Comparison of ENCODE assay signal across 21 cellular contexts in the genomic region with DNA sequence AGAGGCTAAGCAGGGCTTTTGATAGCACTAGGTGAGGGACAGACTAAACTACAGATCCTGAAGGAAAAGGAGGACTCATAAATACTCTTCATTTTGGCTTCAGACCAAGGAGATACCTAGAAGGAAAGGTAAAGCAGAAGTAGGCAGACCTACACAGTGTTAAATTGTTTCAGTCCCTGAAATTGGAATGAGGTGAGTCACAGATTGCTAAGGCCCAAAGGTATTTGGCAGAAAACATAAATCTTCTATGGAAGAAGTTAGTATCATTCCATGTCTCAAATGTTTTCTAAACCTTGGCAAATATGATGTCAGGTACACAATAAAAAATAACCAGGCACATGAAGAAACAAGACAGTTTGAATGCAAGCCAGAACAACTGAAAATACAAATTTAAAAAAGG. TPM values are rescaled to one million over a fixed set of nuclear protein-coding genes. Genes with fewer than 3 reads are reported as not detected.
DNase-seq lines count a peak whose midpoint lies in the region; ATAC-seq and TF ChIP-seq lines count a peak whose summit lies in the region.
"Had no signal": no experiment of that assay in that cellular context is flagged by ENCODE, and none has a peak within 500 bp of the region (broad histone marks: within the 10 kb centered on the region; RNA-seq: fewer than 3 reads in every experiment).

No MANE protein-coding gene starts in this region.

- H3K9me3 Mint-ChIP-seq in type B pancreatic cell (peaks cover 15% of the 10 kb centered on the region), osteocyte (ENCODE audit: unreplicated experiment) (peaks cover 24% of the 10 kb centered on the region)

- H3K27me3 Mint-ChIP-seq in type B pancreatic cell = no peaks in the 10 kb centered on the region
- H3K27me3 Mint-ChIP-seq in osteocyte (ENCODE audit: unreplicated experiment) = no peaks in the 10 kb centered on the region
- H3K27me3 Mint-ChIP-seq: IgD-negative memory B cell, T-helper 17 cell had no signal

- H3K9ac ChIP-seq in HCT116 (ENCODE audit: low read length) = no peak overlapping the region
- H3K9ac ChIP-seq: BLaER1 treated with 17β-estradiol and CSF1 and Interleukin-3, amounts not matched to agents 10 nM and 100 nM had no signal

- intact Hi-C loops in HCT116 (cut with micrococcal nuclease) = no loop called here

- H3K27ac Mint-ChIP-seq in type B pancreatic cell (peak overlapping the region; percentile 40), osteocyte (ENCODE audit: unreplicated experiment) (no peak overlapping the region)
- H3K27ac Mint-ChIP-seq: IgD-negative memory B cell, T-helper 17 cell had no signal

- H3K27ac ChIP-seq in HCT116 (ENCODE audit: low read depth, low read length) (peak overlapping the region; percentile 35; the same call in 1 of the 2 replicates), RWPE2 (ENCODE audit: poor library complexity, severe bottlenecking) (peak overlapping the region; percentile 76)
- H3K27ac ChIP-seq: ascending aorta; BLaER1 treated with 17β-estradiol and CSF1 and Interleukin-3, amounts not matched to agents 10 nM and 100 nM had no signal

- H3K79me2 ChIP-seq in HCT116 (ENCODE audit: insufficient read depth, low read length) = no peaks in the 10 kb centered on the region

- H3K4me3 Mint-ChIP-seq in type B pancreatic cell = no peak overlapping the region
- H3K4me3 Mint-ChIP-seq in osteocyte (ENCODE audit: unreplicated experiment) = no peak overlapping the region
- H3K4me3 Mint-ChIP-seq: IgD-negative memory B cell, T-helper 17 cell had no signal

- DNase-seq in HCT116 (ENCODE audit: low read depth, low spot score) (peak; percentile 64), RWPE2 (ENCODE audit: low spot score) (no peak), fibroblast of peridontal ligament (ENCODE audit: extremely low read depth) (peak; percentile 9), type B pancreatic cell (ENCODE audit: extremely low spot score, unreplicated experiment) (no peak), G401 (ENCODE audit: low spot score) (no peak), osteocyte (ENCODE audit: extremely low spot score, unreplicated experiment) (no peak)
- DNase-seq: activated gamma-delta T cell; DMS153; NCI-H1092 treated with DMSO at 0.1 percent for 48 hours; NCI-H2107; NCI-H82; right cardiac atrium; RPMI8226; stimulated activated CD4-positive, alpha-beta T cell treated with anti-CD3 and anti-CD28 coated beads, Interleukin-1b, Interleukin-23, amount 100 ng/mL, for 48 hours; T-helper 17 cell had no signal

- RAD21 ChIA-PET in HCT116 (lab: Charles Lee; ENCODE audit: low non-redundant PET in 1 of 2, low total read pairs in 2 of 2, uncharacterized antibody in 2 of 2, unreplicated experiment in 2 of 2) = no interaction called here

- H3K36me3 ChIP-seq in HCT116 (ENCODE audit: control insufficient read depth in 1 of 2, insufficient read depth in 2 of 2, low read length in 2 of 2) (no peaks in the 10 kb centered on the region), RWPE2 (ENCODE audit: low read depth) (no peaks in the 10 kb centered on the region)
- H3K36me3 ChIP-seq: ascending aorta had no signal

- H3K36me3 Mint-ChIP-seq in type B pancreatic cell = peaks cover 19% of the 10 kb centered on the region
- peaks cover 16% of the 10 kb centered on the region for H3K36me3 Mint-ChIP-seq in osteocyte (ENCODE audit: unreplicated experiment)

- H3K4me1 Mint-ChIP-seq in type B pancreatic cell (ENCODE audit: unreplicated experiment) = peaks cover 9% of the 10 kb centered on the region
- H3K4me1 Mint-ChIP-seq in osteocyte (ENCODE audit: unreplicated experiment) = peaks cover 3% of the 10 kb centered on the region
- H3K4me1 Mint-ChIP-seq: T-helper 17 cell had no signal

- H3K4me1 ChIP-seq in HCT116 (ENCODE audit: control insufficient read depth in 1 of 2, insufficient read depth in 2 of 2, low read length in 2 of 2) (peaks cover 7 to 30% of the 10 kb centered on the region in 2 experiments), RWPE2 (ENCODE audit: insufficient read depth, poor library complexity, severe bottlenecking) (peaks cover 16% of the 10 kb centered on the region)
- H3K4me1 ChIP-seq: ascending aorta had no signal

- ATAC-seq in HCT116 (peak; percentile 77), RWPE2 (ENCODE audit: low read depth) (peak; percentile 98), GM18858 (IDR thresholded peaks at IDR 0.05; ENCODE audit: unreplicated experiment) (no peak)
- ATAC-seq: activated CD4-positive, CD25-positive, alpha-beta regulatory T cell treated with anti-CD3 and anti-CD28 coated beads, Interleukin-2, amount 50 U/mL, for 24 hours; right cardiac atrium; T-helper 17 cell had no signal

- H2AFZ ChIP-seq in HCT116 (ENCODE audit: low read depth, low read length, poor library complexity, severe bottlenecking) = no peak overlapping the region

- POLR2A ChIA-PET in HCT116 (lab: Charles Lee) = no interaction called here

- H4K20me1 ChIP-seq in HCT116 (ENCODE audit: insufficient read depth) = no peaks in the 10 kb centered on the region
- H4K20me1 ChIP-seq: BLaER1 treated with 17β-estradiol and CSF1 and Interleukin-3, amounts not matched to agents 10 nM and 100 nM had no signal

- H3K27me3 ChIP-seq in HCT116 (ENCODE audit: insufficient read depth, low read length) = no peaks in the 10 kb centered on the region
- H3K27me3 ChIP-seq in RWPE2 (ENCODE audit: insufficient read depth, poor library complexity, severe bottlenecking) = no peaks in the 10 kb centered on the region
- H3K27me3 ChIP-seq: ascending aorta; BLaER1 treated with 17β-estradiol and CSF1 and Interleukin-3, amounts not matched to agents 10 nM and 100 nM had no signal

- no peaks in the 10 kb centered on the region for H3K9me2 ChIP-seq in HCT116 (ENCODE audit: insufficient read depth)

- in situ Hi-C loops in G401 (cut with HindIII; ENCODE audit: low sequenced_read_pairs) = no loop called here

- TF ChIP-seq CTCF in HCT116 (IDR thresholded peaks at IDR 0.05 in 2 of 3, conservative IDR thresholded peaks at IDR 0.05 in 1 of 3; ENCODE audit: borderline replicate concordance in 1 of 3, insufficient read depth in 1 of 3, low read depth in 2 of 3, low read length in 2 of 3) (no peak), RWPE2 (IDR thresholded peaks at IDR 0.05; ENCODE audit: poor library complexity, severe bottlenecking) (no peak), type B pancreatic cell (conservative IDR thresholded peaks at IDR 0.05) (no peak), osteocyte (IDR thresholded peaks at IDR 0.05) (no peak)

- no TSS peak for BruUV-seq in HCT116 (replicated peaks; lab: Mats Ljungman, UMichigan)

- no peak for TF ChIP-seq RAD21 in HCT116 (IDR thresholded peaks at IDR 0.05; ENCODE audit: low read depth)

- H3K4me3 ChIP-seq in HCT116 (replicated peaks in 1 of 2; ENCODE audit: low read depth in 1 of 2, low read length in 2 of 2) (peak overlapping the region in 1 of 2 experiments; percentile 12; a peak in 1 of 4 replicates), RWPE2 (ENCODE audit: severe bottlenecking) (no peak overlapping the region)
- H3K4me3 ChIP-seq: ascending aorta; BLaER1 treated with 17β-estradiol and CSF1 and Interleukin-3, amounts not matched to agents 10 nM and 100 nM; lung had no signal

- peaks cover 5 to 7% of the 10 kb centered on the region in 2 experiments; a peak in 1 of 4 replicates for H3K9me3 ChIP-seq in HCT116 (ENCODE audit: control insufficient read depth in 1 of 2, insufficient read depth in 1 of 2, low read depth in 1 of 2, low read length in 2 of 2)
- H3K9me3 ChIP-seq in RWPE2 (ENCODE audit: severe bottlenecking) = no peaks in the 10 kb centered on the region

- no peak for TF ChIP-seq POLR2A in HCT116 (IDR thresholded peaks at IDR 0.05; ENCODE audit: borderline replicate concordance, extremely low read depth, insufficient read depth, insufficient read length)

- peak overlapping the region; percentile 56 for H3K4me2 ChIP-seq in HCT116 (ENCODE audit: low read length)
- H3K4me2 ChIP-seq: BLaER1 treated with 17β-estradiol and CSF1 and Interleukin-3, amounts not matched to agents 10 nM and 100 nM had no signal

- CTCF ChIA-PET in HCT116 (lab: Charles Lee) = no interaction called here

TF ChIP-seq in HCT116, 20 proteins besides CTCF, POLR2A, EP300 and RAD21 (continues in another document):
- TF ChIP-seq, protein P1, sequence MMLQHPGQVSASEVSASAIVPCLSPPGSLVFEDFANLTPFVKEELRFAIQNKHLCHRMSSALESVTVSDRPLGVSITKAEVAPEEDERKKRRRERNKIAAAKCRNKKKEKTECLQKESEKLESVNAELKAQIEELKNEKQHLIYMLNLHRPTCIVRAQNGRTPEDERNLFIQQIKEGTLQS (IDR thresholded peaks at IDR 0.05) = no peak
- TF ChIP-seq, protein P2, sequence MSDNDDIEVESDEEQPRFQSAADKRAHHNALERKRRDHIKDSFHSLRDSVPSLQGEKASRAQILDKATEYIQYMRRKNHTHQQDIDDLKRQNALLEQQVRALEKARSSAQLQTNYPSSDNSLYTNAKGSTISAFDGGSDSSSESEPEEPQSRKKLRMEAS (IDR thresholded peaks at IDR 0.05) = no peak
- TF ChIP-seq POLR2AphosphoS5 (IDR thresholded peaks at IDR 0.05; ENCODE audit: low read depth, low read length) (no peak), EZH2phosphoT487 (IDR thresholded peaks at IDR 0.05; ENCODE audit: borderline replicate concordance) (no peak), EZH2 (IDR thresholded peaks at IDR 0.05) (no peak)

RNA-seq across cellular contexts. Expression of a gene that starts 30.0 kb away (rescaled TPM):
- total RNA-seq in HCT116 (2021; ENCODE audit: unreplicated experiment) (13.1 TPM), type B pancreatic cell (ENCODE audit: low replicate concordance) (13.1 and 18.3 TPM in 2 replicates), osteocyte (10.2 and 10.7 TPM in 2 replicates)
- 3.4 and 6.3 TPM in 2 replicates for polyA plus RNA-seq in HCT116 (2012)
- 19.1 and 21.1 TPM in 2 replicates for total RNA-seq in G401 (2014; rRNA removed; shearing (Covaris generic))

Comparison
In these comparisons a context has a peak if more than half of its experiments do, and no peak if none do; other contexts are left out.
1. DNase-seq: peak in HCT116 (single experiment) and fibroblast of peridontal ligament (single experiment); none in RWPE2 (single experiment), type B pancreatic cell (single experiment), G401 (single experiment) and osteocyte (single experiment).